ENCODE assay signal across 9 cellular contexts in the genomic region with DNA sequence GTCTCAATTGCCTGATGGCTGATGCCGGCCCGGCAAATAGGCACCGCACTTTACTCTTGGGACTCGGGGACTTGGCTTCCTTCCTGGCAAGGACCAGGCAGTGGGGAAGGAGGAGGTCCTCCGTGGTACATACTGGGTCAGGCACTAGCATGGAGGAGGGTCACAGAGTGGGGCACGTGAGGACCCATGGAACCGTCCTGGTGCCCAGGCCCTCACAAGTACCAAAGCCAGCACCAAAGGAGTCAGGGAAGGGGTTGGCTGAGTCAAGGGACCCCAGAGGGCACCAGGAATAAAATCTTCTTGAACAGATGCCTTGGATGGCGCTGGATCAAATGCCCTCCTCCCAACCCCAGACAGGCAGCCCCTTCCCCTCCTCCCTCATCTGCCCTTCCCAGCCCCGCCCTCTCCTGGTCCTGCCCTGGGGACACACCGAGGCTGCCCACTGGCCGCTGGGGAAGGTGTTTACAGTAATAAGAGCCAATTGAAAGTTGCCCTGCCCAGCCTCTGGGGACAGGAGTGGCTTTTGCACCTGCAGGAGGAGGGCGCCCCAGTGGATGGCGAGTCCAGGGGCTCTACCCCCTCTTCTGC. TPM values are rescaled to one million over a fixed set of nuclear protein-coding genes. Genes with fewer than 3 reads are reported as not detected.
DNase-seq lines count a peak whose midpoint lies in the region; ATAC-seq, FAIRE-seq and TF ChIP-seq lines count a peak whose summit lies in the region.
"Had no signal": no experiment of that assay in that cellular context is flagged by ENCODE, and none has a peak within 500 bp of the region (broad histone marks: within the 10 kb centered on the region; RNA-seq: fewer than 3 reads in every experiment).

No MANE protein-coding gene starts in this region.

- peaks cover 44% of the 10 kb centered on the region for H3K4me1 Mint-ChIP-seq in activated T-helper 17 cell treated with anti-CD3 and anti-CD28 coated beads, Interleukin-2, amount 50 U/mL, for 72 hours
- peaks cover 44 to 97% (median 88%) of the 10 kb centered on the region in 4 donors for H3K4me1 Mint-ChIP-seq in naive thymus-derived CD8-positive, alpha-beta T cell

- peaks cover 23% of the 10 kb centered on the region for H3F3A ChIP-seq in DOHH2 (ENCODE audit: control insufficient read depth, insufficient read depth)

- no peak overlapping the region for H2AFZ ChIP-seq in Karpas-422 (ENCODE audit: low read length)

- peak overlapping the region; percentile 96 for H3K27ac ChIP-seq in DOHH2 (ENCODE audit: low read depth, low read length)
- H3K27ac ChIP-seq in Karpas-422 (ENCODE audit: low read length) = peak overlapping the region; percentile 92

- DNase-seq in Karpas-422 (peak; percentile 84), NCI-H2029 (lab: John Stamatoyannopoulos, UW) (no peak), GM12892 (ENCODE audit: insufficient read length) (no peak)
- no peak for DNase-seq in naive thymus-derived CD8-positive, alpha-beta T cell
- no peak for DNase-seq in stimulated activated CD4-positive, alpha-beta T cell treated with anti-CD3 and anti-CD28 coated beads, Interleukin-4, amount 100 ng/mL, for 4 hours

- POLR2A ChIA-PET in naive thymus-derived CD8-positive, alpha-beta T cell (lab: Charles Lee) = interaction anchor here (0.9 to 25.5 kb wide), 14 partner anchors 10 to 143 kb away, joined by 3 to 2390 read pairs (median 11); partner anchors contain the start of genes AIP, CARNS1, CORO1B and PITPNM1

- no peak for FAIRE-seq in GM12892 (lab: Jason Lieb, UNC)
- FAIRE-seq: astrocyte had no signal

- peak overlapping the region; percentile 97 for H3K9ac ChIP-seq in Karpas-422 (ENCODE audit: low read length)

- H3K4me3 ChIP-seq in DOHH2 (ENCODE audit: low read length) = peak overlapping the region; percentile 93
- H3K4me3 ChIP-seq in Karpas-422 (ENCODE audit: low read length) = peak overlapping the region; percentile 93; the same call in 1 of the 2 replicates

- peaks cover 49% of the 10 kb centered on the region for H3K36me3 ChIP-seq in DOHH2 (ENCODE audit: control insufficient read depth, low read length)
- no peaks in the 10 kb centered on the region for H3K36me3 ChIP-seq in Karpas-422 (ENCODE audit: insufficient read depth, low read length)

- no peak for TF ChIP-seq POLR2A in GM12892 (IDR thresholded peaks at IDR 0.05; ENCODE audit: low read depth, low read length)

- no peaks in the 10 kb centered on the region for H3K27me3 Mint-ChIP-seq in activated T-helper 17 cell treated with anti-CD3 and anti-CD28 coated beads, Interleukin-2, amount 50 U/mL, for 72 hours
- no peaks in the 10 kb centered on the region for H3K27me3 Mint-ChIP-seq in naive thymus-derived CD8-positive, alpha-beta T cell

- ATAC-seq in activated T-helper 17 cell treated with anti-CD3 and anti-CD28 coated beads, Interleukin-2, amount 50 U/mL, for 72 hours (replicated peaks) = no peak
- ATAC-seq in naive thymus-derived CD8-positive, alpha-beta T cell = no peak
- no peak for ATAC-seq in GM19351 (IDR thresholded peaks at IDR 0.05; ENCODE audit: unreplicated experiment)

- H3K9me3 Mint-ChIP-seq in activated T-helper 17 cell treated with anti-CD3 and anti-CD28 coated beads, Interleukin-2, amount 50 U/mL, for 72 hours = no peaks in the 10 kb centered on the region
- no peaks in the 10 kb centered on the region for H3K9me3 Mint-ChIP-seq in naive thymus-derived CD8-positive, alpha-beta T cell

- H3K79me2 ChIP-seq in DOHH2 (ENCODE audit: control insufficient read depth, low read length) (peaks cover 25% of the 10 kb centered on the region), Karpas-422 (ENCODE audit: low read length) (no peaks in the 10 kb centered on the region)

- H3K9me3 ChIP-seq in DOHH2 (ENCODE audit: control insufficient read depth, insufficient read depth, low read length) = no peaks in the 10 kb centered on the region
- no peaks in the 10 kb centered on the region for H3K9me3 ChIP-seq in Karpas-422 (ENCODE audit: low read length)

- H4K20me1 ChIP-seq in DOHH2 (ENCODE audit: control insufficient read depth, insufficient read depth, low read depth, low read length) (no peaks in the 10 kb centered on the region), Karpas-422 (ENCODE audit: insufficient read depth, low read depth, low read length) (peaks cover 4% of the 10 kb centered on the region; the same call in 1 of the 2 replicates)

- H3K27me3 ChIP-seq in DOHH2 (ENCODE audit: control insufficient read depth, low read length) (peaks cover 1% of the 10 kb centered on the region), Karpas-422 (ENCODE audit: low read length) (no peaks in the 10 kb centered on the region)

- H3K4me2 ChIP-seq in DOHH2 (ENCODE audit: low read length) = peak overlapping the region; percentile 80
- peak overlapping the region; percentile 96 for H3K4me2 ChIP-seq in Karpas-422 (ENCODE audit: low read depth, low read length, poor library complexity, severe bottlenecking)

- H3K9me2 ChIP-seq in DOHH2 (replicated peaks; ENCODE audit: control insufficient read depth, low read length) = no peaks in the 10 kb centered on the region
- no peaks in the 10 kb centered on the region for H3K9me2 ChIP-seq in Karpas-422 (replicated peaks; ENCODE audit: insufficient read depth, low read length)

- peak overlapping the region; percentile 70 for H3K27ac Mint-ChIP-seq in activated T-helper 17 cell treated with anti-CD3 and anti-CD28 coated beads, Interleukin-2, amount 50 U/mL, for 72 hours
- peak overlapping the region; percentile 81 to 98 (median 92) for H3K27ac Mint-ChIP-seq in naive thymus-derived CD8-positive, alpha-beta T cell

- TF ChIP-seq CTCF in DOHH2 (IDR thresholded peaks at IDR 0.05; ENCODE audit: low read depth, low read length, poor library complexity, severe bottlenecking) = no peak

- H3K4me1 ChIP-seq in DOHH2 (ENCODE audit: control insufficient read depth, low read length) (peaks cover 86% of the 10 kb centered on the region), Karpas-422 (ENCODE audit: low read length) (peaks cover 86% of the 10 kb centered on the region)

- H3K36me3 Mint-ChIP-seq in activated T-helper 17 cell treated with anti-CD3 and anti-CD28 coated beads, Interleukin-2, amount 50 U/mL, for 72 hours (ENCODE audit: low read depth) = peaks cover 57% of the 10 kb centered on the region
- peaks cover 4 to 32% (median 16%) of the 10 kb centered on the region in 3 donors for H3K36me3 Mint-ChIP-seq in naive thymus-derived CD8-positive, alpha-beta T cell

- H3K4me3 Mint-ChIP-seq in activated T-helper 17 cell treated with anti-CD3 and anti-CD28 coated beads, Interleukin-2, amount 50 U/mL, for 72 hours = peak overlapping the region; percentile 98
- H3K4me3 Mint-ChIP-seq in naive thymus-derived CD8-positive, alpha-beta T cell = peak overlapping the region; percentile 79 to 98 (median 92)

RNA-seq across cellular contexts. Expression of gene CARNS1, which starts 5.6 kb away (rescaled TPM):
- total RNA-seq in Karpas-422 (2014; rRNA removed; shearing (Covaris generic); ENCODE audit: low replicate concordance) = 0.18 TPM in 1 of 2 replicates, not detected in the other
- 10 to 100 TPM in 1 of 2 donors, 1 to 10 TPM in 1; 2.0 to 10.6 TPM for total RNA-seq in activated T-helper 17 cell treated with anti-CD3 and anti-CD28 coated beads, Interleukin-2, amount 50 U/mL, for 72 hours
- total RNA-seq in naive thymus-derived CD8-positive, alpha-beta T cell = 10 to 100 TPM; 18.5 to 21.2 TPM
- polyA plus RNA-seq in naive thymus-derived CD8-positive, alpha-beta T cell = 1 to 10 TPM; 2.2 to 3.7 (median 2.3) TPM
- polyA plus RNA-seq in GM12892 (2012; ENCODE audit: missing spikeins) = 0.28 TPM

RNA-seq across cellular contexts. Expression of gene TBC1D10C, which starts 6.0 kb away (rescaled TPM):
- total RNA-seq in Karpas-422 (2014; rRNA removed; shearing (Covaris generic); ENCODE audit: low replicate concordance) = 52.4 and 122 TPM in 2 replicates
- 100 to 1,000 TPM; 155 to 197 TPM for total RNA-seq in activated T-helper 17 cell treated with anti-CD3 and anti-CD28 coated beads, Interleukin-2, amount 50 U/mL, for 72 hours
- 100 to 1,000 TPM; 403 to 419 TPM for total RNA-seq in naive thymus-derived CD8-positive, alpha-beta T cell
- 100 to 1,000 TPM; 231 to 307 (median 251) TPM for polyA plus RNA-seq in naive thymus-derived CD8-positive, alpha-beta T cell
- polyA plus RNA-seq in GM12892 (2012; ENCODE audit: missing spikeins) = 17.3 TPM

RNA-seq across cellular contexts. Expression of gene PPP1CA, which starts 8.2 kb away (rescaled TPM):
- total RNA-seq in Karpas-422 (2014; rRNA removed; shearing (Covaris generic); ENCODE audit: low replicate concordance) = 218 and 332 TPM in 2 replicates
- 100 to 1,000 TPM; 220 to 322 TPM for total RNA-seq in activated T-helper 17 cell treated with anti-CD3 and anti-CD28 coated beads, Interleukin-2, amount 50 U/mL, for 72 hours
- 100 to 1,000 TPM; 141 to 146 TPM for total RNA-seq in naive thymus-derived CD8-positive, alpha-beta T cell
- polyA plus RNA-seq in naive thymus-derived CD8-positive, alpha-beta T cell = 100 to 1,000 TPM; 357 to 518 (median 403) TPM
- 152 TPM for polyA plus RNA-seq in GM12892 (2012; ENCODE audit: missing spikeins)

RNA-seq across cellular contexts. Expression of gene RAD9A, which starts 18.1 kb away (rescaled TPM):
- 14.8 and 19.2 TPM in 2 replicates for total RNA-seq in Karpas-422 (2014; rRNA removed; shearing (Covaris generic); ENCODE audit: low replicate concordance)
- total RNA-seq in activated T-helper 17 cell treated with anti-CD3 and anti-CD28 coated beads, Interleukin-2, amount 50 U/mL, for 72 hours = 10 to 100 TPM; 32.0 to 37.5 TPM
- 10 to 100 TPM; 47.3 to 58.1 TPM for total RNA-seq in naive thymus-derived CD8-positive, alpha-beta T cell
- polyA plus RNA-seq in naive thymus-derived CD8-positive, alpha-beta T cell = 1 to 10 TPM; 6.5 to 9.4 (median 6.6) TPM
- polyA plus RNA-seq in GM12892 (2012; ENCODE audit: missing spikeins) = 15.3 TPM

RNA-seq across cellular contexts. Expression of gene RPS6KB2, which starts 18.4 kb away (rescaled TPM):
- total RNA-seq in Karpas-422 (2014; rRNA removed; shearing (Covaris generic); ENCODE audit: low replicate concordance) = 48.9 and 83.6 TPM in 2 replicates
- 10 to 100 TPM; 62.3 to 63.0 TPM for total RNA-seq in activated T-helper 17 cell treated with anti-CD3 and anti-CD28 coated beads, Interleukin-2, amount 50 U/mL, for 72 hours
- total RNA-seq in naive thymus-derived CD8-positive, alpha-beta T cell = 10 to 100 TPM; 80.9 to 82.8 TPM
- 10 to 100 TPM; 41.9 to 45.9 (median 43.2) TPM for polyA plus RNA-seq in naive thymus-derived CD8-positive, alpha-beta T cell
- polyA plus RNA-seq in GM12892 (2012; ENCODE audit: missing spikeins) = 37.8 TPM
